ENCODE assay signal across 1 cellular context in the genomic region with DNA sequence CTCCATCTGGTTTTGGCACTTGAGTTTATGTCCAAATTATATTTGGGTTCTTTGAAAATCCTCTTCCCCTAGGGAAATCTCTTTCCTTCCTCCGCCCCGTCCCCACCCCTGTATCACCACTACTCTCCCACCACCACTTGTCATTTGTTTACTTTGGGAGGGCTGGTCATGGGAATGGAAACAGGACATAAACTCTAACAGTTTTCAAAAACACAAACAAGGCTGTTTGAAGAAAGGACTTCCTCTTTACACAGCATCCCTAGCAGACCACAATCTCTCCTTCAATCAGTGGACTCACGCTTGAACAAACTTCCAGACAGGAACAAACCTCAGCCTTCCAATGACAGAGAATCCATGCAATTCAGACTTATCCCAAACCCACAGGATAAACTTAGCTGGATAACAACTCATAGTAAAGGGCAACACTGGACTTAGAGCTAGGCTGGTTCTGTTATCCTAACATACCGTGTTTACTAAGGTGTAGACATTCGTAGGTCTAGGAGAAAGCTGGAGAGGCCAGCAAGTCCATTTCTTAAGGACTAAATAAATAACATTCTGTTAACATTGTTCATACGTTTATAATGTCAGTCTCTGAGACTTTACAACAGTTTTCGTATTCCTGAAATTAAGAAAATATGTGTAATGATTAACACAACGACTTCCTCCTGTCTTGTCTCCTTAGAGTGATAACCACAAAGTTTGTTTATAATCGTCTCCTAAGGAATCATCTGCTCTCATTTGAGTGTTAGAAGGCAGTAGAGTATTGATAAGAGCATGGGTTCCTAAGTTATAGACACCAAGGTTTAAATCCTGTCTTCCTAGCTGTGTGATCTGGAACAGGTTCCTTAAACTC.
A peak's percentile ranks its signal among the peaks of the same experiment; 100 is the strongest.
TF ChIP-seq lines count a peak whose summit lies in the region.

No MANE protein-coding gene starts in this region.

TF ChIP-seq in HepG2, 621 proteins besides CTCF, POLR2A, EP300 and RAD21 (continued from another document and continues in another):
- TF ChIP-seq, protein P1, sequence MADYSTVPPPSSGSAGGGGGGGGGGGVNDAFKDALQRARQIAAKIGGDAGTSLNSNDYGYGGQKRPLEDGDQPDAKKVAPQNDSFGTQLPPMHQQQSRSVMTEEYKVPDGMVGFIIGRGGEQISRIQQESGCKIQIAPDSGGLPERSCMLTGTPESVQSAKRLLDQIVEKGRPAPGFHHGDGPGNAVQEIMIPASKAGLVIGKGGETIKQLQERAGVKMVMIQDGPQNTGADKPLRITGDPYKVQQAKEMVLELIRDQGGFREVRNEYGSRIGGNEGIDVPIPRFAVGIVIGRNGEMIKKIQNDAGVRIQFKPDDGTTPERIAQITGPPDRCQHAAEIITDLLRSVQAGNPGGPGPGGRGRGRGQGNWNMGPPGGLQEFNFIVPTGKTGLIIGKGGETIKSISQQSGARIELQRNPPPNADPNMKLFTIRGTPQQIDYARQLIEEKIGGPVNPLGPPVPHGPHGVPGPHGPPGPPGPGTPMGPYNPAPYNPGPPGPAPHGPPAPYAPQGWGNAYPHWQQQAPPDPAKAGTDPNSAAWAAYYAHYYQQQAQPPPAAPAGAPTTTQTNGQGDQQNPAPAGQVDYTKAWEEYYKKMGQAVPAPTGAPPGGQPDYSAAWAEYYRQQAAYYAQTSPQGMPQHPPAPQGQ (CRISPR knock-in tag; IDR thresholded peaks at IDR 0.05; ENCODE audit: borderline replicate concordance), result no peak
- peak; percentile 33; the same call in 1 of the 2 replicates for TF ChIP-seq FOXC1 (CRISPR knock-in tag; IDR thresholded peaks at IDR 0.05; ENCODE audit: borderline replicate concordance)
- peak; percentile 95 for TF ChIP-seq ZNF772 (CRISPR knock-in tag; IDR thresholded peaks at IDR 0.05)
- peak; percentile 83 for TF ChIP-seq JUN (CRISPR knock-in tag; IDR thresholded peaks at IDR 0.05)
- TF ChIP-seq ZNF441 (CRISPR knock-in tag; IDR thresholded peaks at IDR 0.05; ENCODE audit: borderline replicate concordance), result peak; percentile 28; the same call in 1 of the 2 replicates
- TF ChIP-seq, protein P2, sequence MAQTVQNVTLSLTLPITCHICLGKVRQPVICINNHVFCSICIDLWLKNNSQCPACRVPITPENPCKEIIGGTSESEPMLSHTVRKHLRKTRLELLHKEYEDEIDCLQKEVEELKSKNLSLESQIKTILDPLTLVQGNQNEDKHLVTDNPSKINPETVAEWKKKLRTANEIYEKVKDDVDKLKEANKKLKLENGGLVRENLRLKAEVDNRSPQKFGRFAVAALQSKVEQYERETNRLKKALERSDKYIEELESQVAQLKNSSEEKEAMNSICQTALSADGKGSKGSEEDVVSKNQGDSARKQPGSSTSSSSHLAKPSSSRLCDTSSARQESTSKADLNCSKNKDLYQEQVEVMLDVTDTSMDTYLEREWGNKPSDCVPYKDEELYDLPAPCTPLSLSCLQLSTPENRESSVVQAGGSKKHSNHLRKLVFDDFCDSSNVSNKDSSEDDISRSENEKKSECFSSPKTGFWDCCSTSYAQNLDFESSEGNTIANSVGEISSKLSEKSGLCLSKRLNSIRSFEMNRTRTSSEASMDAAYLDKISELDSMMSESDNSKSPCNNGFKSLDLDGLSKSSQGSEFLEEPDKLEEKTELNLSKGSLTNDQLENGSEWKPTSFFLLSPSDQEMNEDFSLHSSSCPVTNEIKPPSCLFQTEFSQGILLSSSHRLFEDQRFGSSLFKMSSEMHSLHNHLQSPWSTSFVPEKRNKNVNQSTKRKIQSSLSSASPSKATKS (CRISPR knock-in tag; IDR thresholded peaks at IDR 0.05), result peak; percentile 81
- TF ChIP-seq, protein P3, sequence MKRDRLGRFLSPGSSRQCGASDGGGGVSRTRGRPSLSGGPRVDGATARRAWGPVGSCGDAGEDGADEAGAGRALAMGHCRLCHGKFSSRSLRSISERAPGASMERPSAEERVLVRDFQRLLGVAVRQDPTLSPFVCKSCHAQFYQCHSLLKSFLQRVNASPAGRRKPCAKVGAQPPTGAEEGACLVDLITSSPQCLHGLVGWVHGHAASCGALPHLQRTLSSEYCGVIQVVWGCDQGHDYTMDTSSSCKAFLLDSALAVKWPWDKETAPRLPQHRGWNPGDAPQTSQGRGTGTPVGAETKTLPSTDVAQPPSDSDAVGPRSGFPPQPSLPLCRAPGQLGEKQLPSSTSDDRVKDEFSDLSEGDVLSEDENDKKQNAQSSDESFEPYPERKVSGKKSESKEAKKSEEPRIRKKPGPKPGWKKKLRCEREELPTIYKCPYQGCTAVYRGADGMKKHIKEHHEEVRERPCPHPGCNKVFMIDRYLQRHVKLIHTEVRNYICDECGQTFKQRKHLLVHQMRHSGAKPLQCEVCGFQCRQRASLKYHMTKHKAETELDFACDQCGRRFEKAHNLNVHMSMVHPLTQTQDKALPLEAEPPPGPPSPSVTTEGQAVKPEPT (CRISPR knock-in tag; IDR thresholded peaks at IDR 0.05; ENCODE audit: low read depth), result 0 out of 2 replicates have a peak, but pooled peaks have one; percentile 40
- TF ChIP-seq ARNT (IDR thresholded peaks at IDR 0.05), result no peak
- TF ChIP-seq, protein P4, sequence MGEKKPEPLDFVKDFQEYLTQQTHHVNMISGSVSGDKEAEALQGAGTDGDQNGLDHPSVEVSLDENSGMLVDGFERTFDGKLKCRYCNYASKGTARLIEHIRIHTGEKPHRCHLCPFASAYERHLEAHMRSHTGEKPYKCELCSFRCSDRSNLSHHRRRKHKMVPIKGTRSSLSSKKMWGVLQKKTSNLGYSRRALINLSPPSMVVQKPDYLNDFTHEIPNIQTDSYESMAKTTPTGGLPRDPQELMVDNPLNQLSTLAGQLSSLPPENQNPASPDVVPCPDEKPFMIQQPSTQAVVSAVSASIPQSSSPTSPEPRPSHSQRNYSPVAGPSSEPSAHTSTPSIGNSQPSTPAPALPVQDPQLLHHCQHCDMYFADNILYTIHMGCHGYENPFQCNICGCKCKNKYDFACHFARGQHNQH (CRISPR knock-in tag; IDR thresholded peaks at IDR 0.05), result peak; percentile 98
- TF ChIP-seq, protein P5, sequence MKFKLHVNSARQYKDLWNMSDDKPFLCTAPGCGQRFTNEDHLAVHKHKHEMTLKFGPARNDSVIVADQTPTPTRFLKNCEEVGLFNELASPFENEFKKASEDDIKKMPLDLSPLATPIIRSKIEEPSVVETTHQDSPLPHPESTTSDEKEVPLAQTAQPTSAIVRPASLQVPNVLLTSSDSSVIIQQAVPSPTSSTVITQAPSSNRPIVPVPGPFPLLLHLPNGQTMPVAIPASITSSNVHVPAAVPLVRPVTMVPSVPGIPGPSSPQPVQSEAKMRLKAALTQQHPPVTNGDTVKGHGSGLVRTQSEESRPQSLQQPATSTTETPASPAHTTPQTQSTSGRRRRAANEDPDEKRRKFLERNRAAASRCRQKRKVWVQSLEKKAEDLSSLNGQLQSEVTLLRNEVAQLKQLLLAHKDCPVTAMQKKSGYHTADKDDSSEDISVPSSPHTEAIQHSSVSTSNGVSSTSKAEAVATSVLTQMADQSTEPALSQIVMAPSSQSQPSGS (CRISPR knock-in tag; IDR thresholded peaks at IDR 0.05), result peak; percentile 65
- no peak for TF ChIP-seq ZFP82 (CRISPR knock-in tag; IDR thresholded peaks at IDR 0.05; ENCODE audit: borderline replicate concordance)
- peak; percentile 96 for TF ChIP-seq FOXO1 (CRISPR knock-in tag; IDR thresholded peaks at IDR 0.05)
- TF ChIP-seq SP1 (IDR thresholded peaks at IDR 0.05), result no peak
- TF ChIP-seq SP1 (CRISPR knock-in tag; IDR thresholded peaks at IDR 0.05), result peak; percentile 21; the same call in 1 of the 2 replicates
- peak; percentile 38; the same call in 1 of the 2 replicates for TF ChIP-seq STAT5B (CRISPR knock-in tag; IDR thresholded peaks at IDR 0.05)
- peak; percentile 76 for TF ChIP-seq HOXA3 (CRISPR knock-in tag; IDR thresholded peaks at IDR 0.05)
- TF ChIP-seq, protein P6, sequence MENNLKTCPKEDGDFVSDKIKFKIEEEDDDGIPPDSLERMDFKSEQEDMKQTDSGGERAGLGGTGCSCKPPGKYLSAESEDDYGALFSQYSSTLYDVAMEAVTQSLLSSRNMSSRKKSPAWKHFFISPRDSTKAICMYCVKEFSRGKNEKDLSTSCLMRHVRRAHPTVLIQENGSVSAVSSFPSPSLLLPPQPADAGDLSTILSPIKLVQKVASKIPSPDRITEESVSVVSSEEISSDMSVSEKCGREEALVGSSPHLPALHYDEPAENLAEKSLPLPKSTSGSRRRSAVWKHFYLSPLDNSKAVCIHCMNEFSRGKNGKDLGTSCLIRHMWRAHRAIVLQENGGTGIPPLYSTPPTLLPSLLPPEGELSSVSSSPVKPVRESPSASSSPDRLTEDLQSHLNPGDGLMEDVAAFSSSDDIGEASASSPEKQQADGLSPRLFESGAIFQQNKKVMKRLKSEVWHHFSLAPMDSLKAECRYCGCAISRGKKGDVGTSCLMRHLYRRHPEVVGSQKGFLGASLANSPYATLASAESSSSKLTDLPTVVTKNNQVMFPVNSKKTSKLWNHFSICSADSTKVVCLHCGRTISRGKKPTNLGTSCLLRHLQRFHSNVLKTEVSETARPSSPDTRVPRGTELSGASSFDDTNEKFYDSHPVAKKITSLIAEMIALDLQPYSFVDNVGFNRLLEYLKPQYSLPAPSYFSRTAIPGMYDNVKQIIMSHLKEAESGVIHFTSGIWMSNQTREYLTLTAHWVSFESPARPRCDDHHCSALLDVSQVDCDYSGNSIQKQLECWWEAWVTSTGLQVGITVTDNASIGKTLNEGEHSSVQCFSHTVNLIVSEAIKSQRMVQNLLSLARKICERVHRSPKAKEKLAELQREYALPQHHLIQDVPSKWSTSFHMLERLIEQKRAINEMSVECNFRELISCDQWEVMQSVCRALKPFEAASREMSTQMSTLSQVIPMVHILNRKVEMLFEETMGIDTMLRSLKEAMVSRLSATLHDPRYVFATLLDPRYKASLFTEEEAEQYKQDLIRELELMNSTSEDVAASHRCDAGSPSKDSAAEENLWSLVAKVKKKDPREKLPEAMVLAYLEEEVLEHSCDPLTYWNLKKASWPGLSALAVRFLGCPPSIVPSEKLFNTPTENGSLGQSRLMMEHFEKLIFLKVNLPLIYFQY (CRISPR knock-in tag; IDR thresholded peaks at IDR 0.05; ENCODE audit: borderline replicate concordance), result peak; percentile 81
- TF ChIP-seq RARA (CRISPR knock-in tag; IDR thresholded peaks at IDR 0.05), result peak; percentile 90
- peak; percentile 76; the same call in 1 of the 2 replicates for TF ChIP-seq FOSL1 (CRISPR knock-in tag; IDR thresholded peaks at IDR 0.05; ENCODE audit: borderline replicate concordance)
- no peak for TF ChIP-seq NCOA1 (CRISPR knock-in tag; IDR thresholded peaks at IDR 0.05)
- no peak for TF ChIP-seq HES4 (CRISPR knock-in tag; IDR thresholded peaks at IDR 0.05; ENCODE audit: borderline replicate concordance)
- TF ChIP-seq, protein P7, sequence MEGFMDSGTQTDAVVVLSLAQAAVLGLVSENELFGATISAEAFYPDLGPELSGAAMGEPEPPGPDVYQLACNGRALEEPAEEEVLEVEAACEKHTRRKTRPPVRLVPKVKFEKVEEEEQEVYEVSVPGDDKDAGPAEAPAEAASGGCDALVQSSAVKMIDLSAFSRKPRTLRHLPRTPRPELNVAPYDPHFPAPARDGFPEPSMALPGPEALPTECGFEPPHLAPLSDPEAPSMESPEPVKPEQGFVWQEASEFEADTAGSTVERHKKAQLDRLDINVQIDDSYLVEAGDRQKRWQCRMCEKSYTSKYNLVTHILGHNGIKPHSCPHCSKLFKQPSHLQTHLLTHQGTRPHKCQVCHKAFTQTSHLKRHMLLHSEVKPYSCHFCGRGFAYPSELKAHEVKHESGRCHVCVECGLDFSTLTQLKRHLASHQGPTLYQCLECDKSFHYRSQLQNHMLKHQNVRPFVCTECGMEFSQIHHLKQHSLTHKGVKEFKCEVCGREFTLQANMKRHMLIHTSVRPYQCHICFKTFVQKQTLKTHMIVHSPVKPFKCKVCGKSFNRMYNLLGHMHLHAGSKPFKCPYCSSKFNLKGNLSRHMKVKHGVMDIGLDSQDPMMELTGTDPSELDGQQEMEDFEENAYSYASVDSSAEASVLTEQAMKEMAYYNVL (CRISPR knock-in tag; IDR thresholded peaks at IDR 0.05; ENCODE audit: borderline replicate concordance), result peak; percentile 98
- TF ChIP-seq, protein P8, sequence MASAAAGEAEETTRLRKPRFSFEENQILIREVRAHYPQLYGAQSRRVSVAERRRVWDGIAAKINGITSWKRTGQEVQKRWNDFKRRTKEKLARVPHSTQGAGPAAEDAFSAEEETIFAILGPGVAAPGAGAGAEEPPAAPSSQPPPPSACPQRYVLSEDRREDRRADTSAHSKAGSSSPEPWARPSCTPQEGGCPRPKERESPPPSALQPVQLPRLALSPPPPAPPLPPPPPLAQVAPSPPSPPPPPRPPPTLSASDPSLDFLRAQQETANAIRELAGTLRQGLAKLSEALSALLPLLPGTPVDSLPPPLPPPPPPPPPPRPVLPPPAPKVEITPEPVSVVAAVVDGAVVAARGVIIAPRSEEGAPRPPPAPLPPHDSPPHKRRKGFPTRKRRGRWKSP (CRISPR knock-in tag; IDR thresholded peaks at IDR 0.05), result peak; percentile 81; the same call in 1 of the 2 replicates
- TF ChIP-seq KAT7 (CRISPR knock-in tag; IDR thresholded peaks at IDR 0.05; ENCODE audit: borderline replicate concordance), result no peak
- TF ChIP-seq TSC22D2 (CRISPR knock-in tag; IDR thresholded peaks at IDR 0.05; ENCODE audit: borderline replicate concordance), result no peak
- peak; percentile 93; the same call in 1 of the 2 replicates for TF ChIP-seq SOX5 (CRISPR knock-in tag; IDR thresholded peaks at IDR 0.05; ENCODE audit: borderline replicate concordance)
- TF ChIP-seq RBFOX2 (IDR thresholded peaks at IDR 0.05; ENCODE audit: low read depth, low read length), result peak; percentile 60
- TF ChIP-seq ZNF614 (CRISPR knock-in tag; IDR thresholded peaks at IDR 0.05; ENCODE audit: borderline replicate concordance), result peak; percentile 87
- TF ChIP-seq, protein P9, sequence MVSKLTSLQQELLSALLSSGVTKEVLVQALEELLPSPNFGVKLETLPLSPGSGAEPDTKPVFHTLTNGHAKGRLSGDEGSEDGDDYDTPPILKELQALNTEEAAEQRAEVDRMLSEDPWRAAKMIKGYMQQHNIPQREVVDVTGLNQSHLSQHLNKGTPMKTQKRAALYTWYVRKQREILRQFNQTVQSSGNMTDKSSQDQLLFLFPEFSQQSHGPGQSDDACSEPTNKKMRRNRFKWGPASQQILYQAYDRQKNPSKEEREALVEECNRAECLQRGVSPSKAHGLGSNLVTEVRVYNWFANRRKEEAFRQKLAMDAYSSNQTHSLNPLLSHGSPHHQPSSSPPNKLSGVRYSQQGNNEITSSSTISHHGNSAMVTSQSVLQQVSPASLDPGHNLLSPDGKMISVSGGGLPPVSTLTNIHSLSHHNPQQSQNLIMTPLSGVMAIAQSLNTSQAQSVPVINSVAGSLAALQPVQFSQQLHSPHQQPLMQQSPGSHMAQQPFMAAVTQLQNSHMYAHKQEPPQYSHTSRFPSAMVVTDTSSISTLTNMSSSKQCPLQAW (CRISPR knock-in tag; IDR thresholded peaks at IDR 0.05), result peak; percentile 97
- TF ChIP-seq DNMT3B (CRISPR knock-in tag; conservative IDR thresholded peaks at IDR 0.05), result peak; percentile 83; the same call in 1 of the 2 replicates
- TF ChIP-seq FOXJ3 (CRISPR knock-in tag; IDR thresholded peaks at IDR 0.05; ENCODE audit: borderline replicate concordance), result peak; percentile 90; the same call in 1 of the 2 replicates
- TF ChIP-seq, protein P10, sequence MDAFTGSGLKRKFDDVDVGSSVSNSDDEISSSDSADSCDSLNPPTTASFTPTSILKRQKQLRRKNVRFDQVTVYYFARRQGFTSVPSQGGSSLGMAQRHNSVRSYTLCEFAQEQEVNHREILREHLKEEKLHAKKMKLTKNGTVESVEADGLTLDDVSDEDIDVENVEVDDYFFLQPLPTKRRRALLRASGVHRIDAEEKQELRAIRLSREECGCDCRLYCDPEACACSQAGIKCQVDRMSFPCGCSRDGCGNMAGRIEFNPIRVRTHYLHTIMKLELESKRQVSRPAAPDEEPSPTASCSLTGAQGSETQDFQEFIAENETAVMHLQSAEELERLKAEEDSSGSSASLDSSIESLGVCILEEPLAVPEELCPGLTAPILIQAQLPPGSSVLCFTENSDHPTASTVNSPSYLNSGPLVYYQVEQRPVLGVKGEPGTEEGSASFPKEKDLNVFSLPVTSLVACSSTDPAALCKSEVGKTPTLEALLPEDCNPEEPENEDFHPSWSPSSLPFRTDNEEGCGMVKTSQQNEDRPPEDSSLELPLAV (CRISPR knock-in tag; conservative IDR thresholded peaks at IDR 0.05; ENCODE audit: low read depth), result no peak
